Comparison of ENCODE assay signal across 18 cellular contexts in the genomic region with DNA sequence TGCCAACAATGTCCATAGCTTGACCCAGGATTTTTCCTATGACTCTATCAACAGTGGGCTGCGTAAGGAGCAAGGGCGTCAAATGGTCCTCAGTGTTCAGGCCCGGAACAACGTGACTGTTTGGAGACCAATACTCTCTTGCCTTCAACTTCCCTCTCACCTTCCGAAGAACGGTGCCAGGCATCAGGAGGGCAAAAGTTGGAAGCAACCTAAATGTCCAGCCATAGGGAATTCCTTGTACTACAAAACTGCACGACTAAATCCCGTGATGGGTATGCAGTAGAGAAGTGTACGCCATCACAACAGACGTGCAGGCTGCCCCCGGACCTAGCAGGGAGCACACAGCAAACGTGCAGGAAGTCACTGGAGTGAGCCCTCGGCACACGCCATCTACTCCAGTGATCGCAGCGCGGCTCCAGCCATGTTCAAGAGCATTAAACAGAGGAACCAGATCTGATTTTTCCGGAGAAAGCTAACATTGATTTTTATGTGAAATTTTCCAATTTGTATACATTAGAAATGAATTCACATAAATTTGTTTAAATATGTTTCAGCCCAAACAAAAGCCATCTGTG.
"Had no signal": no experiment of that assay in that cellular context is flagged by ENCODE, and none has a peak within 500 bp of the region (broad histone marks: within the 10 kb centered on the region; RNA-seq: fewer than 3 reads in every experiment).

No MANE protein-coding gene starts in this region.

- H3K36me3 ChIP-seq: esophagus squamous epithelium, spleen, thoracic aorta, transverse colon had no signal

- H3K4me3 ChIP-seq: esophagus squamous epithelium, hepatocyte, spleen, thoracic aorta, transverse colon had no signal

- ATAC-seq: left colon; sciatic nerve; stimulated activated naive B cell treated with anti-CD40 and anti-IgM and Interleukin-4, amounts not matched to agents 10 μg/mL and 1 μg/mL and 100 μg/mL, for 72 hours; stimulated activated naive CD8-positive, alpha-beta T cell treated with anti-CD3 and anti-CD28 coated beads, Interleukin-15, amount 100 ng/mL, for 72 hours had no signal

- H3K4me3 Mint-ChIP-seq: dendritic cell treated with granulocyte-macrophage colony-stimulating factor and Interleukin-4, amounts not matched to agents 40 ng/mL and 50 ng/mL, for 4 days; mesothelial cell of epicardium; nephron progenitor cell; stimulated activated naive B cell treated with anti-CD40 and anti-IgM and Interleukin-4, amounts not matched to agents 10 μg/mL and 1 μg/mL and 100 μg/mL, for 72 hours; stimulated activated naive CD8-positive, alpha-beta T cell treated with anti-CD3 and anti-CD28 coated beads, Interleukin-15, amount 100 ng/mL, for 72 hours had no signal

- H3K36me3 Mint-ChIP-seq: mesothelial cell of epicardium; stimulated activated naive B cell treated with anti-CD40 and anti-IgM and Interleukin-4, amounts not matched to agents 10 μg/mL and 1 μg/mL and 100 μg/mL, for 72 hours had no signal

- DNase-seq: esophagus squamous epithelium; foreskin fibroblast; left colon; mammary epithelial cell; nephron progenitor cell; spleen; stimulated activated CD4-positive, alpha-beta T cell treated with anti-CD3 and anti-CD28 coated beads, Interleukin-15, amount 100 ng/mL, for 24 hours; stimulated activated CD4-positive, alpha-beta T cell treated with anti-CD3 and anti-CD28 coated beads, Interleukin-1b, Interleukin-23, amount 100 ng/mL, for 48 hours; stimulated activated CD4-positive, alpha-beta T cell treated with anti-CD3 and anti-CD28 coated beads, Interleukin-4, amount 100 ng/mL, for 24 hours; stimulated activated naive B cell treated with anti-CD40 and anti-IgM and Interleukin-4, amounts not matched to agents 10 μg/mL and 1 μg/mL and 100 μg/mL, for 72 hours; stimulated activated naive CD8-positive, alpha-beta T cell treated with anti-CD3 and anti-CD28 coated beads, Interleukin-15, amount 100 ng/mL, for 72 hours; substantia nigra; transverse colon had no signal

- H3K27me3 ChIP-seq: transverse colon had no signal

- H3K9me3 Mint-ChIP-seq: dendritic cell treated with granulocyte-macrophage colony-stimulating factor and Interleukin-4, amounts not matched to agents 40 ng/mL and 50 ng/mL, for 4 days; mesothelial cell of epicardium; nephron progenitor cell; stimulated activated naive B cell treated with anti-CD40 and anti-IgM and Interleukin-4, amounts not matched to agents 10 μg/mL and 1 μg/mL and 100 μg/mL, for 72 hours; stimulated activated naive CD8-positive, alpha-beta T cell treated with anti-CD3 and anti-CD28 coated beads, Interleukin-15, amount 100 ng/mL, for 72 hours had no signal

- H2AFZ ChIP-seq: hepatocyte had no signal

- H3K79me2 ChIP-seq: hepatocyte had no signal

- H3K27ac ChIP-seq: esophagus squamous epithelium, hepatocyte, spleen, thoracic aorta, transverse colon had no signal

- H3K4me2 ChIP-seq: hepatocyte had no signal

- H3K4me1 ChIP-seq: esophagus squamous epithelium, spleen, transverse colon had no signal

- H3K27ac Mint-ChIP-seq: dendritic cell treated with granulocyte-macrophage colony-stimulating factor and Interleukin-4, amounts not matched to agents 40 ng/mL and 50 ng/mL, for 4 days; mesothelial cell of epicardium; nephron progenitor cell; stimulated activated naive B cell treated with anti-CD40 and anti-IgM and Interleukin-4, amounts not matched to agents 10 μg/mL and 1 μg/mL and 100 μg/mL, for 72 hours had no signal

- H3K4me1 Mint-ChIP-seq: mesothelial cell of epicardium; stimulated activated naive B cell treated with anti-CD40 and anti-IgM and Interleukin-4, amounts not matched to agents 10 μg/mL and 1 μg/mL and 100 μg/mL, for 72 hours had no signal

- H3K9me3 ChIP-seq: esophagus squamous epithelium, spleen, thoracic aorta, transverse colon had no signal
